1 cellular context compared by ENCODE assay signal in genomic region chr7:24082826-24083225, GRCh38.
TF ChIP-seq lines count a peak whose summit lies in the region.

No MANE protein-coding gene starts in this region.

TF ChIP-seq in GM23338, 12 proteins besides CTCF, POLR2A, EP300 and RAD21:
- no peak for TF ChIP-seq EZH2phosphoT487 (IDR thresholded peaks at IDR 0.05; ENCODE audit: unreplicated experiment)
